3 cellular contexts compared by ENCODE assay signal in the genomic region with DNA sequence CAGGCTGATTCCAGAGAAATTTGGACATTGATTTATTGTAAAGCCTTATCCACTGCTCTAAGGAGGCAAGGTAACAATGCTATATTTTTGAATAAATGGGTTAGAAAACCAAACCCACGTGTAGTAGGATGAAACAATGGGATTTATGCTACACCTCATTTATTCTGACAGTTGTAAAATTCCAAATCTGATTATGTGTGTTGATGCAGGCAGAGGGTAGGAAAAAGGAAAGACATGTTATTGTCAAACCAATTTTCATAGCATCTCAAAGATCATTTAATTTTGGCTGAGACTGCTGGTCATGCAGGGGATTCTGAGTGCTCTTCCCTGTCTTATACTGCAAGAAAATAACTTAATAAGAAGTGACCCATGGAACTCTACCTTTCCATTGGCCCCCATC.
"Had no signal": no experiment of that assay in that cellular context is flagged by ENCODE, and none has a peak within 500 bp of the region (broad histone marks: within the 10 kb centered on the region; RNA-seq: fewer than 3 reads in every experiment).

No MANE protein-coding gene starts in this region.

- ATAC-seq: GM12878 had no signal

- H3K4me3 ChIP-seq: GM12878 had no signal

- DNase-seq: GDM1, GF-D8 had no signal
